Comparison of ENCODE assay signal across 21 cellular contexts in the genomic region with DNA sequence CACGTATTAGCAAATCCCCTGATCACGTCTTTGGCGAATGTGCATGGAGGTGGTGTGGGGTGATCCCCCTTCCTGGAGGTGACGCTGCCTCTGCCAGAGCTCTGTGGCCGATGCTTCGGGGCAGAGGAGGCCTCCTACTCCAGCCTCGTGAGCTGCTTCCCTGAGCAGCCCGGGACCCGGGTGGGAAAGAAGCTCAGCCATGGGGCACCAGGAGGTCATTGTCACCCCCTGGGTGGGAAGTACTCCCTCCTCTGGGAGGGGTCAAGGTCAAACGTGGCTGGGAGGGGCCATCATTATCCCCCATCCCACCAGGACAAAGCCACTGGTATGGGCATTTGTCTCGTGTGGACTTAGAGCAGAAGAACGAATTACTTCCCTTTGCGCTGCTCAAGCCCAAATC.
"Had no signal": no experiment of that assay in that cellular context is flagged by ENCODE, and none has a peak within 500 bp of the region (broad histone marks: within the 10 kb centered on the region; RNA-seq: fewer than 3 reads in every experiment).

No MANE protein-coding gene starts in this region.

- H3K27ac Mint-ChIP-seq: activated CD4-positive, alpha-beta memory T cell treated with anti-CD3 and anti-CD28 coated beads for 36 hours; activated CD4-positive, alpha-beta T cell treated with anti-CD3 and anti-CD28 coated beads, Interleukin-2, amount 10 ng/mL, durations not matched to agents 24 days and 14 days; activated naive CD4-positive, alpha-beta T cell treated with anti-CD3 and anti-CD28 coated beads, Interleukin-2, amount 10 ng/mL, durations not matched to agents 7 days and 5 days had no signal

- H3K9me3 Mint-ChIP-seq: activated CD4-positive, alpha-beta memory T cell treated with anti-CD3 and anti-CD28 coated beads for 36 hours; activated CD4-positive, alpha-beta T cell treated with anti-CD3 and anti-CD28 coated beads, Interleukin-2, amount 10 ng/mL, durations not matched to agents 24 days and 14 days; activated naive CD4-positive, alpha-beta T cell treated with anti-CD3 and anti-CD28 coated beads, Interleukin-2, amount 10 ng/mL, durations not matched to agents 7 days and 5 days; naive thymus-derived CD8-positive, alpha-beta T cell had no signal

- H3K27ac ChIP-seq: colonic mucosa, left lung, lower lobe of right lung, right atrium auricular region, thyroid gland, upper lobe of left lung, vagina, WERI-Rb-1 had no signal

- H3K4me3 ChIP-seq: colonic mucosa, left lung, lower lobe of right lung, right atrium auricular region, thyroid gland, upper lobe of left lung, vagina had no signal

- H3K27me3 ChIP-seq: colonic mucosa, left lung, right atrium auricular region, thyroid gland, upper lobe of left lung, vagina had no signal

- ATAC-seq: left lung; lower lobe of right lung; naive thymus-derived CD8-positive, alpha-beta T cell had no signal

- DNase-seq: activated CD4-positive, alpha-beta memory T cell treated with anti-CD3 and anti-CD28 coated beads for 36 hours; activated CD4-positive, alpha-beta T cell treated with anti-CD3 and anti-CD28 coated beads, Interleukin-2, amount 10 ng/mL, durations not matched to agents 24 days and 14 days; activated CD4-positive, CD25-positive, alpha-beta regulatory T cell treated with anti-CD3 and anti-CD28 coated beads, Interleukin-2, amount 50 U/mL, for 72 hours; activated effector memory CD4-positive, alpha-beta T cell treated with anti-CD3 and anti-CD28 coated beads, Interleukin-2, amount 50 U/mL, for 16 hours; activated naive CD4-positive, alpha-beta T cell treated with anti-CD3 and anti-CD28 coated beads, Interleukin-2, amount 10 ng/mL, durations not matched to agents 7 days and 5 days; amniotic stem cell; colonic mucosa; effector memory CD4-positive, alpha-beta T cell; kidney glomerular epithelial cell; lower lobe of right lung; mesenchymal stem cell; naive thymus-derived CD8-positive, alpha-beta T cell; stimulated activated CD4-positive, alpha-beta T cell treated with anti-CD3 and anti-CD28 coated beads, Interleukin-15, amount 100 ng/mL, for 24 hours; stimulated activated naive CD4-positive, alpha-beta T cell treated with Interleukin-2 at 50 U/mL for 16 hours; T1000; thyroid gland; WERI-Rb-1 had no signal

- H3K4me3 Mint-ChIP-seq: activated CD4-positive, alpha-beta memory T cell treated with anti-CD3 and anti-CD28 coated beads for 36 hours; activated CD4-positive, alpha-beta T cell treated with anti-CD3 and anti-CD28 coated beads, Interleukin-2, amount 10 ng/mL, durations not matched to agents 24 days and 14 days; activated naive CD4-positive, alpha-beta T cell treated with anti-CD3 and anti-CD28 coated beads, Interleukin-2, amount 10 ng/mL, durations not matched to agents 7 days and 5 days; naive thymus-derived CD8-positive, alpha-beta T cell had no signal

- H3K4me1 Mint-ChIP-seq: activated CD4-positive, alpha-beta T cell treated with anti-CD3 and anti-CD28 coated beads, Interleukin-2, amount 10 ng/mL, durations not matched to agents 24 days and 14 days; activated naive CD4-positive, alpha-beta T cell treated with anti-CD3 and anti-CD28 coated beads, Interleukin-2, amount 10 ng/mL, durations not matched to agents 7 days and 5 days had no signal

- H3K27me3 Mint-ChIP-seq: activated CD4-positive, alpha-beta memory T cell treated with anti-CD3 and anti-CD28 coated beads for 36 hours; activated CD4-positive, alpha-beta T cell treated with anti-CD3 and anti-CD28 coated beads, Interleukin-2, amount 10 ng/mL, durations not matched to agents 24 days and 14 days; activated naive CD4-positive, alpha-beta T cell treated with anti-CD3 and anti-CD28 coated beads, Interleukin-2, amount 10 ng/mL, durations not matched to agents 7 days and 5 days; naive thymus-derived CD8-positive, alpha-beta T cell had no signal
